In the genomic region with DNA sequence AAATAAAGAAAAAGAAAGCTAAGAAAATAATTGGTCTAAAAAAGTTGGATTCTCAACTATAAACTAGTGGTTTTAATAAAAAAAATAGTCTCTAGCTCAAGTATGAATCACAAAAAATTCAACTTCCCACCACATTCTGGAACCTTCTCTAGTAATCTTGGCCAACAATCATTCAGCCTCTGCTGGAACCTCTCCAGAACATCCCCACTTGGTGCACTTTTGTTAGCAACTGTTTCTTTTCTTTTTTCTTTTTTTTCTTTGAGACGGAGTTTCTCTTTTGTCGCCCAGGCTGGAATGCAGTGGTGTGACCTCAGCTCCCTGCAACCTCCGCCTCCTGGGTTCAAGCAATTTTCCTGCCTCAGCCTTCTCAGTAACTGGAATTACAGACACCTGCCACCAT, we compare ENCODE assay signal across 1 cellular context.
TF ChIP-seq lines count a peak whose summit lies in the region.

No MANE protein-coding gene starts in this region.

TF ChIP-seq in WTC11, 78 proteins besides CTCF, POLR2A, EP300 and RAD21 (continued from another document):
- TF ChIP-seq, protein P1, sequence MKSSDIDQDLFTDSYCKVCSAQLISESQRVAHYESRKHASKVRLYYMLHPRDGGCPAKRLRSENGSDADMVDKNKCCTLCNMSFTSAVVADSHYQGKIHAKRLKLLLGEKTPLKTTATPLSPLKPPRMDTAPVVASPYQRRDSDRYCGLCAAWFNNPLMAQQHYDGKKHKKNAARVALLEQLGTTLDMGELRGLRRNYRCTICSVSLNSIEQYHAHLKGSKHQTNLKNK (CRISPR knock-in tag; IDR thresholded peaks at IDR 0.05): no peak
- TF ChIP-seq EMX1 (CRISPR knock-in tag; IDR thresholded peaks at IDR 0.05) (no peak), ETV6 (CRISPR knock-in tag; IDR thresholded peaks at IDR 0.05) (no peak), ATF1 (CRISPR knock-in tag; IDR thresholded peaks at IDR 0.05) (no peak), MXD4 (CRISPR knock-in tag; IDR thresholded peaks at IDR 0.05; ENCODE audit: borderline replicate concordance) (no peak)
- TF ChIP-seq, protein P2, sequence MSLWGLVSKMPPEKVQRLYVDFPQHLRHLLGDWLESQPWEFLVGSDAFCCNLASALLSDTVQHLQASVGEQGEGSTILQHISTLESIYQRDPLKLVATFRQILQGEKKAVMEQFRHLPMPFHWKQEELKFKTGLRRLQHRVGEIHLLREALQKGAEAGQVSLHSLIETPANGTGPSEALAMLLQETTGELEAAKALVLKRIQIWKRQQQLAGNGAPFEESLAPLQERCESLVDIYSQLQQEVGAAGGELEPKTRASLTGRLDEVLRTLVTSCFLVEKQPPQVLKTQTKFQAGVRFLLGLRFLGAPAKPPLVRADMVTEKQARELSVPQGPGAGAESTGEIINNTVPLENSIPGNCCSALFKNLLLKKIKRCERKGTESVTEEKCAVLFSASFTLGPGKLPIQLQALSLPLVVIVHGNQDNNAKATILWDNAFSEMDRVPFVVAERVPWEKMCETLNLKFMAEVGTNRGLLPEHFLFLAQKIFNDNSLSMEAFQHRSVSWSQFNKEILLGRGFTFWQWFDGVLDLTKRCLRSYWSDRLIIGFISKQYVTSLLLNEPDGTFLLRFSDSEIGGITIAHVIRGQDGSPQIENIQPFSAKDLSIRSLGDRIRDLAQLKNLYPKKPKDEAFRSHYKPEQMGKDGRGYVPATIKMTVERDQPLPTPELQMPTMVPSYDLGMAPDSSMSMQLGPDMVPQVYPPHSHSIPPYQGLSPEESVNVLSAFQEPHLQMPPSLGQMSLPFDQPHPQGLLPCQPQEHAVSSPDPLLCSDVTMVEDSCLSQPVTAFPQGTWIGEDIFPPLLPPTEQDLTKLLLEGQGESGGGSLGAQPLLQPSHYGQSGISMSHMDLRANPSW (CRISPR knock-in tag; conservative IDR thresholded peaks at IDR 0.05; ENCODE audit: low read depth): no peak
